In the genomic region with DNA sequence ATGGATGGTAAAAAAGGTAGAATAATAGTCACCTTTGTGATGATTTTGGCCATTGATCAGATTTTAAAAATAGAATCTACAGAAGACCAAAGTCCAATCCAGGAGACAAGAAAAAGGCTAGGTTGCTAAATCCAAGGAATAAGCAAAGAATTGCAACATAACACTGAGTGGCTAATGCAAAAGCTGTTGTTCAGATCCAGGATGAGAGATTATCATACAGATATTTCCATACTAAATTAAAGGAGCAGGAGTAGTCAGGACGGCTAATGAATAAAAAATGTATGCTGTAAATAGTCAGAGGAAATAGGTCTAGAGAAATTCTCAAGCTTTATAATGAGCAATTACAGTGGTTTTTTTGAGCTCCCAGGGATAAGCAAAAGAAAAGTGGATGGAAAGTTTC, we compare ENCODE assay signal across 20 cellular contexts.
"Had no signal": no experiment of that assay in that cellular context is flagged by ENCODE, and none has a peak within 500 bp of the region (broad histone marks: within the 10 kb centered on the region; RNA-seq: fewer than 3 reads in every experiment).

No MANE protein-coding gene starts in this region.

- H3K4me1 ChIP-seq: lower lobe of right lung, stomach, thyroid gland, vagina had no signal

- H3K9me3 ChIP-seq: lower lobe of right lung, pancreas, stomach, thyroid gland, vagina had no signal

- H3K27ac ChIP-seq: dorsolateral prefrontal cortex, epithelial cell of prostate, lower lobe of right lung, pancreas, stomach, thyroid gland, vagina had no signal

- DNase-seq: cortex of kidney; dorsolateral prefrontal cortex; effector CD4-positive, alpha-beta T cell; hypothalamus; immature natural killer cell; left ventricle myocardium superior; lower lobe of right lung; natural killer cell; pancreas; stimulated activated CD4-positive, alpha-beta T cell treated with anti-CD3 and anti-CD28 coated beads, Interleukin-2, amount 100 ng/mL, for 24 hours; stimulated activated CD4-positive, alpha-beta T cell treated with anti-CD3 and anti-CD28 coated beads, Interleukin-4, amount 100 ng/mL, for 24 hours; stimulated activated naive CD4-positive, alpha-beta T cell treated with Interleukin-2 at 50 U/mL for 16 hours; stomach; thyroid gland; trophoblast cell had no signal

- ATAC-seq: esophagus mucosa; left ventricle myocardium superior; lower lobe of right lung; natural killer cell; sciatic nerve; stimulated activated effector memory CD8-positive, alpha-beta T cell treated with anti-CD3 and anti-CD28 coated beads, Interleukin-12 subunit alpha, Interleukin-12 subunit beta, amount 100 ng/mL, for 72 hours had no signal

- H3K27me3 ChIP-seq: pancreas, stomach, thyroid gland, vagina had no signal

- H3K4me3 ChIP-seq: dorsolateral prefrontal cortex, lower lobe of right lung, pancreas, stomach, thyroid gland, vagina had no signal

- H3K36me3 ChIP-seq: lower lobe of right lung, pancreas, stomach, thyroid gland, vagina had no signal
